15 cellular contexts compared by ENCODE assay signal in genomic region chr1:82299680-82300079, GRCh38.
"Had no signal": no experiment of that assay in that cellular context is flagged by ENCODE, and none has a peak within 500 bp of the region (broad histone marks: within the 10 kb centered on the region; RNA-seq: fewer than 3 reads in every experiment).

No MANE protein-coding gene starts in this region.

- H3K36me3 ChIP-seq: esophagus squamous epithelium, heart left ventricle, tibial nerve had no signal

- H3K9me3 ChIP-seq: esophagus squamous epithelium, heart left ventricle had no signal

- H3K4me1 ChIP-seq: esophagus squamous epithelium, foreskin keratinocyte had no signal

- DNase-seq: cerebellar nuclear complex; dermis blood vessel endothelial cell; esophagus squamous epithelium; foreskin keratinocyte; heart left ventricle; islet precursor cell; naive thymus-derived CD4-positive, alpha-beta T cell; nephron progenitor cell; right cardiac atrium; stimulated activated CD4-positive, alpha-beta T cell treated with anti-CD3 and anti-CD28 coated beads, Interleukin-4, amount 100 ng/mL, for 1 hour; stimulated activated CD8-positive, alpha-beta memory T cell treated with anti-CD3 and anti-CD28 coated beads, Interleukin-4, amount 100 ng/mL, for 48 hours; stimulated activated naive CD8-positive, alpha-beta T cell treated with anti-CD3 and anti-CD28 coated beads, Interleukin-15, Interleukin-2, amounts not matched to agents 100 U/mL and 50 U/mL, for 24 hours had no signal

- H3K27me3 ChIP-seq: esophagus squamous epithelium, foreskin keratinocyte, heart left ventricle, tibial nerve had no signal

- H3K27ac ChIP-seq: foreskin keratinocyte had no signal

- H3K4me3 ChIP-seq: esophagus squamous epithelium, heart left ventricle, tibial nerve had no signal

- ATAC-seq: foreskin keratinocyte; heart left ventricle; left lobe of liver; naive thymus-derived CD4-positive, alpha-beta T cell; right cardiac atrium; stimulated activated effector memory CD8-positive, alpha-beta T cell treated with anti-CD3 and anti-CD28 coated beads, Interleukin-12 subunit alpha, Interleukin-12 subunit beta, amount 100 ng/mL, for 72 hours; stimulated activated naive CD8-positive, alpha-beta T cell treated with anti-CD3 and anti-CD28 coated beads, Interleukin-15, Interleukin-2, amounts not matched to agents 100 U/mL and 50 U/mL, for 24 hours had no signal
